Comparison of ENCODE assay signal across 8 cellular contexts in genomic region chr2:44100351-44100750, GRCh38.
A peak's percentile ranks its signal among the peaks of the same experiment; 100 is the strongest.
DNase-seq lines count a peak whose midpoint lies in the region; ATAC-seq and TF ChIP-seq lines count a peak whose summit lies in the region.

No MANE protein-coding gene starts in this region.

- H3K4me3 Mint-ChIP-seq in WTC11: no peak overlapping the region

- no peaks in the 10 kb centered on the region for H3K36me3 Mint-ChIP-seq in WTC11

- no peaks in the 10 kb centered on the region for H3K9me3 ChIP-seq in RWPE2 (ENCODE audit: severe bottlenecking)
- H3K9me3 ChIP-seq in prostate gland: no peaks in the 10 kb centered on the region

- WGBS in prostate gland: 47% methylated on average over 3 of the region's 3 CpGs

- no peaks in the 10 kb centered on the region for H3K27me3 ChIP-seq in RWPE2 (ENCODE audit: insufficient read depth, poor library complexity, severe bottlenecking)
- H3K27me3 ChIP-seq in prostate gland (replicated peaks; ENCODE audit: insufficient read depth): no peaks in the 10 kb centered on the region

- H3K4me1 Mint-ChIP-seq in WTC11: peaks cover 10% of the 10 kb centered on the region

- POLR2A ChIA-PET in WTC11 (lab: Charles Lee): no interaction called here

- CTCF ChIA-PET in WTC11 (lab: Charles Lee): no interaction called here

- DNase-seq in GOT3 (lab: John Stamatoyannopoulos, UW) (peak; percentile 13), RWPE2 (ENCODE audit: low spot score) (peak; percentile 68), foreskin melanocyte (peak; percentile 95), WTC11 (ENCODE audit: low spot score) (no peak), C1 segment of cervical spinal cord (lab: John Stamatoyannopoulos, UW) (no peak), prostate gland (ENCODE audit: low spot score) (no peak)
- no peak for DNase-seq in stimulated activated naive CD8-positive, alpha-beta T cell treated with anti-CD3 and anti-CD28 coated beads, Interleukin-15, Interleukin-2, amounts not matched to agents 100 U/mL and 50 U/mL, for 24 hours

- peak; percentile 95 for ATAC-seq in RWPE2 (ENCODE audit: low read depth)
- ATAC-seq in stimulated activated naive CD8-positive, alpha-beta T cell treated with anti-CD3 and anti-CD28 coated beads, Interleukin-15, Interleukin-2, amounts not matched to agents 100 U/mL and 50 U/mL, for 24 hours: peak; percentile 40
- ATAC-seq in WTC11: no peak
- no peak for ATAC-seq in GM21737 (IDR thresholded peaks at IDR 0.05; ENCODE audit: unreplicated experiment)

- TF ChIP-seq POLR2A in prostate gland (IDR thresholded peaks at IDR 0.05): no peak

- TF ChIP-seq CTCF in RWPE2 (IDR thresholded peaks at IDR 0.05; ENCODE audit: poor library complexity, severe bottlenecking) (no peak), WTC11 (IDR thresholded peaks at IDR 0.05) (no peak), prostate gland (IDR thresholded peaks at IDR 0.05) (no peak)

- peak overlapping the region; percentile 3 for H3K27ac ChIP-seq in RWPE2 (ENCODE audit: poor library complexity, severe bottlenecking)
- H3K27ac ChIP-seq in prostate gland: no peak overlapping the region

- no peaks in the 10 kb centered on the region; the same call in 1 of the 2 replicates for H3K27me3 Mint-ChIP-seq in WTC11 (ENCODE audit: low read depth)

- H3K27ac Mint-ChIP-seq in WTC11: no peak overlapping the region

- H3K36me3 ChIP-seq in RWPE2 (ENCODE audit: low read depth): no peaks in the 10 kb centered on the region
- H3K36me3 ChIP-seq in prostate gland: no peaks in the 10 kb centered on the region

- intact Hi-C loops in prostate gland (cut with DNase I): no loop called here

- H3K4me1 ChIP-seq in RWPE2 (ENCODE audit: insufficient read depth, poor library complexity, severe bottlenecking): no peaks in the 10 kb centered on the region
- peaks cover 2% of the 10 kb centered on the region for H3K4me1 ChIP-seq in prostate gland (replicated peaks)

- H3K4me3 ChIP-seq in RWPE2 (ENCODE audit: severe bottlenecking) (no peak overlapping the region), prostate gland (no peak overlapping the region)

- no peaks in the 10 kb centered on the region for H3K9me3 Mint-ChIP-seq in WTC11

TF ChIP-seq in WTC11, 78 proteins besides CTCF, POLR2A, EP300 and RAD21 (continues in another document):
- TF ChIP-seq FOXP1 (CRISPR knock-in tag; IDR thresholded peaks at IDR 0.05; ENCODE audit: borderline replicate concordance) (no peak), USF1 (CRISPR knock-in tag; IDR thresholded peaks at IDR 0.05) (no peak), ZNF281 (CRISPR knock-in tag; IDR thresholded peaks at IDR 0.05) (no peak), HMGXB4 (CRISPR knock-in tag; IDR thresholded peaks at IDR 0.05) (no peak), STAT6 (CRISPR knock-in tag; conservative IDR thresholded peaks at IDR 0.05; ENCODE audit: low read depth) (no peak), ZBTB43 (CRISPR knock-in tag; IDR thresholded peaks at IDR 0.05) (no peak)
- TF ChIP-seq, protein P1, sequence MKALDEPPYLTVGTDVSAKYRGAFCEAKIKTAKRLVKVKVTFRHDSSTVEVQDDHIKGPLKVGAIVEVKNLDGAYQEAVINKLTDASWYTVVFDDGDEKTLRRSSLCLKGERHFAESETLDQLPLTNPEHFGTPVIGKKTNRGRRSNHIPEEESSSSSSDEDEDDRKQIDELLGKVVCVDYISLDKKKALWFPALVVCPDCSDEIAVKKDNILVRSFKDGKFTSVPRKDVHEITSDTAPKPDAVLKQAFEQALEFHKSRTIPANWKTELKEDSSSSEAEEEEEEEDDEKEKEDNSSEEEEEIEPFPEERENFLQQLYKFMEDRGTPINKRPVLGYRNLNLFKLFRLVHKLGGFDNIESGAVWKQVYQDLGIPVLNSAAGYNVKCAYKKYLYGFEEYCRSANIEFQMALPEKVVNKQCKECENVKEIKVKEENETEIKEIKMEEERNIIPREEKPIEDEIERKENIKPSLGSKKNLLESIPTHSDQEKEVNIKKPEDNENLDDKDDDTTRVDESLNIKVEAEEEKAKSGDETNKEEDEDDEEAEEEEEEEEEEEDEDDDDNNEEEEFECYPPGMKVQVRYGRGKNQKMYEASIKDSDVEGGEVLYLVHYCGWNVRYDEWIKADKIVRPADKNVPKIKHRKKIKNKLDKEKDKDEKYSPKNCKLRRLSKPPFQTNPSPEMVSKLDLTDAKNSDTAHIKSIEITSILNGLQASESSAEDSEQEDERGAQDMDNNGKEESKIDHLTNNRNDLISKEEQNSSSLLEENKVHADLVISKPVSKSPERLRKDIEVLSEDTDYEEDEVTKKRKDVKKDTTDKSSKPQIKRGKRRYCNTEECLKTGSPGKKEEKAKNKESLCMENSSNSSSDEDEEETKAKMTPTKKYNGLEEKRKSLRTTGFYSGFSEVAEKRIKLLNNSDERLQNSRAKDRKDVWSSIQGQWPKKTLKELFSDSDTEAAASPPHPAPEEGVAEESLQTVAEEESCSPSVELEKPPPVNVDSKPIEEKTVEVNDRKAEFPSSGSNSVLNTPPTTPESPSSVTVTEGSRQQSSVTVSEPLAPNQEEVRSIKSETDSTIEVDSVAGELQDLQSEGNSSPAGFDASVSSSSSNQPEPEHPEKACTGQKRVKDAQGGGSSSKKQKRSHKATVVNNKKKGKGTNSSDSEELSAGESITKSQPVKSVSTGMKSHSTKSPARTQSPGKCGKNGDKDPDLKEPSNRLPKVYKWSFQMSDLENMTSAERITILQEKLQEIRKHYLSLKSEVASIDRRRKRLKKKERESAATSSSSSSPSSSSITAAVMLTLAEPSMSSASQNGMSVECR (CRISPR knock-in tag; IDR thresholded peaks at IDR 0.05; ENCODE audit: borderline replicate concordance): no peak

Comparison
In these comparisons a context has a peak if more than half of its experiments do, and no peak if none do; other contexts are left out.
1. DNase-seq: peak in GOT3 (single experiment), RWPE2 (single experiment) and foreskin melanocyte (single experiment); none in stimulated activated naive CD8-positive, alpha-beta T cell treated with anti-CD3 and anti-CD28 coated beads, Interleukin-15, Interleukin-2, amounts not matched to agents 100 U/mL and 50 U/mL, for 24 hours (single experiment), WTC11 (single experiment), C1 segment of cervical spinal cord (0 of 14) and prostate gland (single experiment).
2. ATAC-seq: peak in RWPE2 (single experiment) and stimulated activated naive CD8-positive, alpha-beta T cell treated with anti-CD3 and anti-CD28 coated beads, Interleukin-15, Interleukin-2, amounts not matched to agents 100 U/mL and 50 U/mL, for 24 hours (single experiment); none in WTC11 (single experiment) and GM21737 (single experiment).